37 cellular contexts compared by ENCODE assay signal in genomic region chr3:191644291-191644690, GRCh38.
"Had no signal": no experiment of that assay in that cellular context is flagged by ENCODE, and none has a peak within 500 bp of the region (broad histone marks: within the 10 kb centered on the region; RNA-seq: fewer than 3 reads in every experiment).

No MANE protein-coding gene starts in this region.

- H3K4me3 ChIP-seq: MG63 had no signal

- DNase-seq: Karpas-422, Kasumi-1, MG63, MM.1S, MV-4-11, NCI-H1048, NCI-H1092, NCI-H1092 treated with DMSO at 0.1 percent for 48 hours, NCI-H1105, NCI-H1105 treated with DMSO at 0.1 percent for 48 hours, NCI-H1417, NCI-H1417 treated with DMSO at 0.1 percent for 48 hours, NCI-H1436, NCI-H1436 treated with DMSO at 0.1 percent for 48 hours, NCI-H146, NCI-H1694, NCI-H1694 treated with DMSO at 0.1 percent for 48 hours, NCI-H187, NCI-H187 treated with DMSO at 0.1 percent for 48 hours, NCI-H1930, NCI-H2029, NCI-H2029 treated with DMSO at 0.1 percent for 48 hours, NCI-H2081, NCI-H2081 treated with DMSO at 0.1 percent for 48 hours, NCI-H2107, NCI-H2171, NCI-H2171 treated with DMSO at 0.1 percent for 48 hours, NCI-H2227 treated with DMSO at 0.1 percent for 48 hours, NCI-H226, NCI-H345, NCI-H446, NCI-H446 treated with DMSO at 0.1 percent for 48 hours, NCI-H510A, NCI-H510A treated with DMSO at 0.1 percent for 48 hours, NCI-H524, NCI-H524 treated with DMSO at 0.1 percent for 48 hours, NCI-H526 had no signal

- H3K27me3 ChIP-seq: MG63 had no signal

- H3K9me3 ChIP-seq: MG63 had no signal

- H3K36me3 ChIP-seq: MG63 had no signal
